Comparison of ENCODE assay signal across 21 cellular contexts in genomic region chr6:151075005-151075404, GRCh38.
"Had no signal": no experiment of that assay in that cellular context is flagged by ENCODE, and none has a peak within 500 bp of the region (broad histone marks: within the 10 kb centered on the region; RNA-seq: fewer than 3 reads in every experiment).

No MANE protein-coding gene starts in this region.

- H3K27me3 ChIP-seq: colonic mucosa, heart left ventricle, neutrophil, ovary, right atrium auricular region, spleen, testis, transverse colon had no signal

- H3K36me3 ChIP-seq: colonic mucosa, heart left ventricle, neutrophil, ovary, right atrium auricular region, transverse colon had no signal

- H3K4me1 Mint-ChIP-seq: endodermal cell; naive thymus-derived CD8-positive, alpha-beta T cell had no signal

- H3K27me3 Mint-ChIP-seq: naive thymus-derived CD8-positive, alpha-beta T cell; stimulated activated memory B cell treated with anti-CD40 and anti-IgM and Interleukin-4, amounts not matched to agents 10 μg/mL and 1 μg/mL and 100 μg/mL, for 72 hours; stimulated activated naive CD8-positive, alpha-beta T cell treated with anti-CD3 and anti-CD28 coated beads, Interleukin-15, Interleukin-2, amounts not matched to agents 100 ng/mL and 50 ng/mL, for 24 hours had no signal

- H3K4me3 ChIP-seq: colonic mucosa, heart left ventricle, ovary, right atrium auricular region, spleen, testis, transverse colon had no signal

- H3K4me1 ChIP-seq: colonic mucosa, transverse colon had no signal

- H3K4me3 Mint-ChIP-seq: endodermal cell; naive thymus-derived CD8-positive, alpha-beta T cell; stimulated activated memory B cell treated with anti-CD40 and anti-IgM and Interleukin-4, amounts not matched to agents 10 μg/mL and 1 μg/mL and 100 μg/mL, for 72 hours; stimulated activated naive CD8-positive, alpha-beta T cell treated with anti-CD3 and anti-CD28 coated beads, Interleukin-15, Interleukin-2, amounts not matched to agents 100 ng/mL and 50 ng/mL, for 24 hours had no signal

- H3K27ac Mint-ChIP-seq: endodermal cell; naive thymus-derived CD8-positive, alpha-beta T cell; stimulated activated memory B cell treated with anti-CD40 and anti-IgM and Interleukin-4, amounts not matched to agents 10 μg/mL and 1 μg/mL and 100 μg/mL, for 72 hours; stimulated activated naive CD8-positive, alpha-beta T cell treated with anti-CD3 and anti-CD28 coated beads, Interleukin-15, Interleukin-2, amounts not matched to agents 100 ng/mL and 50 ng/mL, for 24 hours had no signal

- DNase-seq: cerebellar nuclear complex; colonic mucosa; effector CD4-positive, alpha-beta T cell; erythroblast; heart left ventricle; hippocampal formation; left colon; naive thymus-derived CD8-positive, alpha-beta T cell; spleen; stimulated activated CD4-positive, alpha-beta T cell treated with anti-CD3 and anti-CD28 coated beads, Interleukin-15, amount 100 ng/mL, for 24 hours; stimulated activated CD4-positive, alpha-beta T cell treated with anti-CD3 and anti-CD28 coated beads, Interleukin-1b, Interleukin-23, amount 100 ng/mL, for 48 hours; stimulated activated CD4-positive, alpha-beta T cell treated with anti-CD3 and anti-CD28 coated beads, Interleukin-4, amount 100 ng/mL, for 24 hours; testis; transverse colon had no signal

- FAIRE-seq: endothelial cell of umbilical vein had no signal

- H3K9me3 ChIP-seq: colonic mucosa, neutrophil, ovary, right atrium auricular region, testis, transverse colon had no signal

- ATAC-seq: heart left ventricle; left colon; naive thymus-derived CD8-positive, alpha-beta T cell; stimulated activated memory B cell treated with anti-CD40 and anti-IgM and Interleukin-4, amounts not matched to agents 10 μg/mL and 1 μg/mL and 100 μg/mL, for 72 hours had no signal

- H3K27ac ChIP-seq: colonic mucosa, heart left ventricle, neutrophil, ovary, right atrium auricular region, testis, transverse colon had no signal
